In the genomic region with DNA sequence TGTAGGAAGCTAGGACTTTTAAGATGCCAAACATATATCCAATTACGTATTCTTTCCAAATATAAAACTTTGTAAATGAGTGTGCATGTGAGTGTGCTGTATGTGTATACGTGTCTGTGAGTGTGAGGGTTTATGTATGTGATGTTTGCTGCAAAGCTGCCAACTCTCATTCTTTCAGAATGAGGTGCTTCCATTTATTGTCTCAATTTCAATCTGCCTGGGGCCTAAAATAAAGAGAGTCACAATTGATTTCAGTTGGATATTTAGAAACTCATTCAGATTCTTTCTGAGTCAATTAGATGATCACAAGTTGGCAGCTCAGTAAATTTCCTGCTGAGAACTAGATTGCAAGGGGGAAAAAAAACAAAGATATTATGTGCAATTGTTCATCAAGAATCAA, we compare ENCODE assay signal across 27 cellular contexts.
A peak's percentile ranks its signal among the peaks of the same experiment; 100 is the strongest.
DNase-seq lines count a peak whose midpoint lies in the region; TF ChIP-seq lines count a peak whose summit lies in the region.
"Had no signal": no experiment of that assay in that cellular context is flagged by ENCODE, and none has a peak within 500 bp of the region (broad histone marks: within the 10 kb centered on the region; RNA-seq: fewer than 3 reads in every experiment).

No MANE protein-coding gene starts in this region.

- H3K27ac Mint-ChIP-seq in neural crest cell (ENCODE audit: unreplicated experiment) = peak overlapping the region; percentile 36
- H3K27ac Mint-ChIP-seq: activated CD4-positive, alpha-beta memory T cell treated with anti-CD3 and anti-CD28 coated beads, Interleukin-2, amount 10 ng/mL, durations not matched to agents 7 days and 5 days; activated naive CD4-positive, alpha-beta T cell treated with anti-CD3 and anti-CD28 coated beads, Interleukin-2, amount 10 ng/mL, durations not matched to agents 7 days and 5 days; activated T-helper 1 cell treated with anti-CD3 and anti-CD28 coated beads, Interleukin-12 subunit alpha, Interleukin-12 subunit beta, Interleukin-2, Interleukin-4 antibody, amounts not matched to agents 30 ng/mL and 10 ng/mL and 1 ng/mL, durations not matched to agents 14 hours and 24 hours and 36 hours; naive thymus-derived CD4-positive, alpha-beta T cell had no signal

- no peaks in the 10 kb centered on the region for H3K27me3 Mint-ChIP-seq in neural crest cell (ENCODE audit: low read depth)
- H3K27me3 Mint-ChIP-seq: activated CD4-positive, alpha-beta memory T cell treated with anti-CD3 and anti-CD28 coated beads, Interleukin-2, amount 10 ng/mL, durations not matched to agents 7 days and 5 days; activated naive CD4-positive, alpha-beta T cell treated with anti-CD3 and anti-CD28 coated beads, Interleukin-2, amount 10 ng/mL, durations not matched to agents 7 days and 5 days; naive thymus-derived CD4-positive, alpha-beta T cell had no signal

- DNase-seq in NCI-H1092 treated with DMSO at 0.1 percent for 48 hours (lab: John Stamatoyannopoulos, UW) (peak; percentile 53), NCI-H1092 (lab: John Stamatoyannopoulos, UW) (no peak), NCI-H2081 (lab: John Stamatoyannopoulos, UW) (peak; percentile 63 to 92), NCI-H748 treated with DMSO at 0.1 percent for 48 hours (lab: John Stamatoyannopoulos, UW) (peak; percentile 80), neural crest cell (ENCODE audit: low read depth, low spot score) (no peak), cerebellar nuclear complex (lab: John Stamatoyannopoulos, UW) (no peak), NCI-H774 (lab: John Stamatoyannopoulos, UW) (no peak)
- DNase-seq in activated naive CD4-positive, alpha-beta T cell treated with Interleukin-2 at 50 U/mL for 16 hours = no peak
- DNase-seq: 8988T; activated CD4-positive, alpha-beta memory T cell treated with anti-CD3 and anti-CD28 coated beads, Interleukin-2, amount 10 ng/mL, durations not matched to agents 7 days and 5 days; activated CD4-positive, alpha-beta T cell treated with anti-CD3 and anti-CD28 coated beads for 1 hour; activated CD8-positive, alpha-beta memory T cell treated with anti-CD3 and anti-CD28 coated beads, Interleukin-2, amount 50 U/mL, for 4 hours; activated naive CD4-positive, alpha-beta T cell treated with anti-CD3 and anti-CD28 coated beads, Interleukin-2, amount 10 ng/mL, durations not matched to agents 7 days and 5 days; adrenal gland; Calu3; dorsolateral prefrontal cortex; naive thymus-derived CD4-positive, alpha-beta T cell; NCI-H1694; nucleus accumbens; PC-9; sigmoid colon; stimulated activated CD4-positive, alpha-beta T cell treated with anti-CD3 and anti-CD28 coated beads, Interleukin-12 subunit alpha, Interleukin-12 subunit beta, amount 100 ng/mL, for 4 hours; stimulated activated CD4-positive, alpha-beta T cell treated with anti-CD3 and anti-CD28 coated beads, Interleukin-2, amount 100 ng/mL, for 48 hours; stomach; T-helper 2 cell; uterus had no signal

- peaks cover 12% of the 10 kb centered on the region for H3K9me3 Mint-ChIP-seq in neural crest cell

- H3K36me3 Mint-ChIP-seq in neural crest cell (ENCODE audit: low read depth) = peaks cover 3% of the 10 kb centered on the region
- H3K36me3 Mint-ChIP-seq: activated naive CD4-positive, alpha-beta T cell treated with anti-CD3 and anti-CD28 coated beads, Interleukin-2, amount 10 ng/mL, durations not matched to agents 7 days and 5 days had no signal

- TF ChIP-seq CTCF in neural crest cell (conservative IDR thresholded peaks at IDR 0.05) = no peak

- peaks cover 8% of the 10 kb centered on the region for H3K4me1 Mint-ChIP-seq in neural crest cell
- H3K4me1 Mint-ChIP-seq: activated CD4-positive, alpha-beta memory T cell treated with anti-CD3 and anti-CD28 coated beads, Interleukin-2, amount 10 ng/mL, durations not matched to agents 7 days and 5 days; activated naive CD4-positive, alpha-beta T cell treated with anti-CD3 and anti-CD28 coated beads, Interleukin-2, amount 10 ng/mL, durations not matched to agents 7 days and 5 days; naive thymus-derived CD4-positive, alpha-beta T cell had no signal

- H3K4me3 Mint-ChIP-seq in neural crest cell = no peak overlapping the region
- H3K4me3 Mint-ChIP-seq: activated CD4-positive, alpha-beta memory T cell treated with anti-CD3 and anti-CD28 coated beads, Interleukin-2, amount 10 ng/mL, durations not matched to agents 7 days and 5 days; activated naive CD4-positive, alpha-beta T cell treated with anti-CD3 and anti-CD28 coated beads, Interleukin-2, amount 10 ng/mL, durations not matched to agents 7 days and 5 days; activated T-helper 1 cell treated with anti-CD3 and anti-CD28 coated beads, Interleukin-12 subunit alpha, Interleukin-12 subunit beta, Interleukin-2, Interleukin-4 antibody, amounts not matched to agents 30 ng/mL and 10 ng/mL and 1 ng/mL, durations not matched to agents 14 hours and 24 hours and 36 hours; naive thymus-derived CD4-positive, alpha-beta T cell had no signal

Comparison
In these comparisons a context has a peak if more than half of its experiments do, and no peak if none do; other contexts are left out.
1. DNase-seq: peak in NCI-H1092 treated with DMSO at 0.1 percent for 48 hours (single experiment), NCI-H2081 (2 of 2) and NCI-H748 treated with DMSO at 0.1 percent for 48 hours (single experiment); none in NCI-H1092 (single experiment), neural crest cell (single experiment), cerebellar nuclear complex (0 of 2), NCI-H774 (single experiment) and activated naive CD4-positive, alpha-beta T cell treated with Interleukin-2 at 50 U/mL for 16 hours (single experiment).